In the genomic region with DNA sequence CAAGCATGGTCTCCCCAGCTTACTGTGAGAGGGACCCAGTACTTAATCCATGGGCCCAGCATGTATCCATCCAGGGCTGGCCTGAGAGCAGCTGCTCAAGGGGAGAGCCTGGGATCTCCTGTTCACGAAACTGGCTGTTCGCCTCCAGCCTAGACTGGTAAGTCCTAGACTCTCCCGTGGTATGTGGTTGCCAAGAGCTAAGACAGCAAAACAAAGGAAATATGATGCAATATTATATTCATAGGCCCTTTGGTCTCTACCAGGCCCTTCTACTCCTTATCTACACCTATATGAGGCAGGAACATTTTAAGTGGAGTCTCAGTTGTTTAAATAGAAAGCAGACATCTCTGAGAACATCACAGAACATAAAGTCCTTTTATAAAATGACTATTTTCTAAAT, we compare ENCODE assay signal across 12 cellular contexts. TPM values are rescaled to one million over a fixed set of nuclear protein-coding genes. Genes with fewer than 3 reads are reported as not detected.
DNase-seq lines count a peak whose midpoint lies in the region; ATAC-seq and TF ChIP-seq lines count a peak whose summit lies in the region.
"Had no signal": no experiment of that assay in that cellular context is flagged by ENCODE, and none has a peak within 500 bp of the region (broad histone marks: within the 10 kb centered on the region; RNA-seq: fewer than 3 reads in every experiment).

No MANE protein-coding gene starts in this region.

- in situ Hi-C loops in KBM-7 (cut with MboI; ENCODE audit: low pct_unique_long_range_greater_than_20kb, low sequenced_read_pairs) = no loop called here

- H3K27ac Mint-ChIP-seq in activated T-cell treated with anti-CD3 and anti-CD28 coated beads, Interleukin-2, amount 50 U/mL, for 72 hours = no peak overlapping the region
- no peak overlapping the region for H3K27ac Mint-ChIP-seq in osteocyte (ENCODE audit: unreplicated experiment)
- H3K27ac Mint-ChIP-seq: brain had no signal

- TF ChIP-seq CTCF in gastroesophageal sphincter (IDR thresholded peaks at IDR 0.05) (no peak), osteocyte (IDR thresholded peaks at IDR 0.05) (no peak)

- H3K9me3 Mint-ChIP-seq in activated T-cell treated with anti-CD3 and anti-CD28 coated beads, Interleukin-2, amount 50 U/mL, for 72 hours = peaks cover 0 to 3% of the 10 kb centered on the region in 2 donors
- no peaks in the 10 kb centered on the region for H3K9me3 Mint-ChIP-seq in osteocyte (ENCODE audit: unreplicated experiment)
- H3K9me3 Mint-ChIP-seq: brain had no signal

- peaks cover 12% of the 10 kb centered on the region for H3K27me3 Mint-ChIP-seq in activated T-cell treated with anti-CD3 and anti-CD28 coated beads, Interleukin-2, amount 50 U/mL, for 72 hours (ENCODE audit: low read depth)
- peaks cover 56% of the 10 kb centered on the region for H3K27me3 Mint-ChIP-seq in osteocyte (ENCODE audit: unreplicated experiment)
- H3K27me3 Mint-ChIP-seq: brain had no signal

- no peaks in the 10 kb centered on the region for H3K36me3 ChIP-seq in gastroesophageal sphincter

- peak overlapping the region; percentile 1 to 45 for H3K4me3 Mint-ChIP-seq in activated T-cell treated with anti-CD3 and anti-CD28 coated beads, Interleukin-2, amount 50 U/mL, for 72 hours
- no peak overlapping the region for H3K4me3 Mint-ChIP-seq in osteocyte (ENCODE audit: unreplicated experiment)
- H3K4me3 Mint-ChIP-seq: brain had no signal

- H3K36me3 Mint-ChIP-seq in activated T-cell treated with anti-CD3 and anti-CD28 coated beads, Interleukin-2, amount 50 U/mL, for 72 hours (ENCODE audit: insufficient read depth in 2 of 2) = peaks cover 0 to 3% of the 10 kb centered on the region in 2 donors
- no peaks in the 10 kb centered on the region for H3K36me3 Mint-ChIP-seq in osteocyte (ENCODE audit: unreplicated experiment)

- H3K27me3 ChIP-seq in gastroesophageal sphincter = no peaks in the 10 kb centered on the region

- no peak for TF ChIP-seq POLR2A in gastroesophageal sphincter (IDR thresholded peaks at IDR 0.05)

- peaks cover 15% of the 10 kb centered on the region for H3K4me1 Mint-ChIP-seq in activated T-cell treated with anti-CD3 and anti-CD28 coated beads, Interleukin-2, amount 50 U/mL, for 72 hours (ENCODE audit: low read depth)
- no peaks in the 10 kb centered on the region for H3K4me1 Mint-ChIP-seq in osteocyte (ENCODE audit: unreplicated experiment)

- DNase-seq in AG20443 (ENCODE audit: low spot score) (peak; percentile 52), KBM-7 (peak; percentile 16), epidermal melanocyte (ENCODE audit: insufficient read length, low spot score) (no peak), NCI-H345 (lab: John Stamatoyannopoulos, UW) (no peak), osteocyte (ENCODE audit: extremely low spot score, unreplicated experiment) (no peak), retina (no peak)
- peak in 1 of 2 donors; percentile 10 for DNase-seq in activated T-cell treated with anti-CD3 and anti-CD28 coated beads, Interleukin-2, amount 50 U/mL, for 72 hours
- DNase-seq: mesenchymal stem cell, NCI-H2107, SHP77 treated with DMSO at 0.1 percent for 48 hours had no signal

- no peak for TF ChIP-seq EP300 in gastroesophageal sphincter (IDR thresholded peaks at IDR 0.05)

- 32% methylated on average over 3 of the region's 3 CpGs; no CpG with 5 or more reads in 1 of the 2 donors for WGBS in gastroesophageal sphincter (ENCODE audit: low coverage in 1 of 2), 2 donors

- H3K4me3 ChIP-seq in gastroesophageal sphincter = no peak overlapping the region

- no peak overlapping the region for H3K27ac ChIP-seq in gastroesophageal sphincter

- H3K4me1 ChIP-seq in gastroesophageal sphincter = no peaks in the 10 kb centered on the region

- ATAC-seq in activated T-cell treated with anti-CD3 and anti-CD28 coated beads, Interleukin-2, amount 50 U/mL, for 72 hours (replicated peaks in 1 of 2) = peak; percentile 71 to 84
- ATAC-seq in gastroesophageal sphincter = peak; percentile 31

- no peaks in the 10 kb centered on the region for H3K9me3 ChIP-seq in gastroesophageal sphincter

RNA-seq across cellular contexts. Expression of a gene that starts 28.9 kb away (rescaled TPM):
- total RNA-seq in activated T-cell treated with anti-CD3 and anti-CD28 coated beads, Interleukin-2, amount 50 U/mL, for 72 hours = 10 to 100 TPM; 49.2 to 56.4 TPM
- total RNA-seq in gastroesophageal sphincter (10 to 100 TPM; 14.6 to 31.5 (median 27.3) TPM), osteocyte (12.6 and 13.0 TPM in 2 replicates)

Comparison
In these comparisons a context has a peak if more than half of its experiments do, and no peak if none do; other contexts are left out.
1. DNase-seq: peak in AG20443 (single experiment) and KBM-7 (single experiment); none in epidermal melanocyte (single experiment), NCI-H345 (single experiment), osteocyte (single experiment) and retina (single experiment).